ENCODE assay signal across 21 cellular contexts in the genomic region with DNA sequence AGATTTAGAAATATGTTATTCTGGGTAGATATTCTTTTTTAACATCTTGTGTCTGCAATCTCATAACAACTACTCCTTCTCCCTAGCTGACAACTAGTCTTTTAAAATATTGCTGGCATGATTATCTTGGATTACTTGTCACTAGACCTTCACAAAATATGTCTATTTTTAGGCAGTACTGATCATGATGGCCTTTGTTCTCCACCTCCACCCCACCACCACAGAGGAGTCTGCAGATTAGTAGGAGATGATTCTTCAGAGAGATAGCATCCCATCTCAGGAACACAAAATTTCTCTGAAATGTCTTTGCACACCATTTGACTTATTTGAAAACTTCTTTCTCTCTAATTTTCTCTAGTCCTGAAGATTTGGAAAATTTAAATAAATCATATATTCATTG.
"Had no signal": no experiment of that assay in that cellular context is flagged by ENCODE, and none has a peak within 500 bp of the region (broad histone marks: within the 10 kb centered on the region; RNA-seq: fewer than 3 reads in every experiment).

No MANE protein-coding gene starts in this region.

- H3K4me1 ChIP-seq: esophagus muscularis mucosa, foreskin keratinocyte, gastroesophageal sphincter, heart right ventricle, left lung, lower lobe of right lung had no signal

- H3K4me3 ChIP-seq: coronary artery, dorsolateral prefrontal cortex, esophagus muscularis mucosa, gastroesophageal sphincter, heart right ventricle, left lung, lower lobe of right lung, mucosa of descending colon had no signal

- H3K36me3 ChIP-seq: esophagus muscularis mucosa, gastroesophageal sphincter, heart right ventricle, left lung, lower lobe of right lung had no signal

- H3K27me3 ChIP-seq: esophagus muscularis mucosa, foreskin keratinocyte, gastroesophageal sphincter, heart right ventricle, left lung had no signal

- H3K9me3 ChIP-seq: mucosa of descending colon had no signal

- ATAC-seq: foreskin keratinocyte, gastroesophageal sphincter, heart right ventricle, left cardiac atrium, left lung, left ventricle myocardium superior, lower lobe of right lung, mucosa of descending colon had no signal

- H3K27ac ChIP-seq: coronary artery, dorsolateral prefrontal cortex, esophagus muscularis mucosa, foreskin keratinocyte, gastroesophageal sphincter, heart right ventricle, left lung, lower lobe of right lung had no signal

- FAIRE-seq: colon, endothelial cell of umbilical vein, frontal cortex, islet of Langerhans, keratinocyte had no signal

- DNase-seq: dermis blood vessel endothelial cell; dorsolateral prefrontal cortex; effector CD4-positive, alpha-beta T cell; effector memory CD4-positive, alpha-beta T cell; foreskin keratinocyte; heart right ventricle; hippocampal formation; left cardiac atrium; left lung; left ventricle myocardium superior; lower lobe of right lung; mesenchymal stem cell; mucosa of descending colon had no signal
